In the genomic region with DNA sequence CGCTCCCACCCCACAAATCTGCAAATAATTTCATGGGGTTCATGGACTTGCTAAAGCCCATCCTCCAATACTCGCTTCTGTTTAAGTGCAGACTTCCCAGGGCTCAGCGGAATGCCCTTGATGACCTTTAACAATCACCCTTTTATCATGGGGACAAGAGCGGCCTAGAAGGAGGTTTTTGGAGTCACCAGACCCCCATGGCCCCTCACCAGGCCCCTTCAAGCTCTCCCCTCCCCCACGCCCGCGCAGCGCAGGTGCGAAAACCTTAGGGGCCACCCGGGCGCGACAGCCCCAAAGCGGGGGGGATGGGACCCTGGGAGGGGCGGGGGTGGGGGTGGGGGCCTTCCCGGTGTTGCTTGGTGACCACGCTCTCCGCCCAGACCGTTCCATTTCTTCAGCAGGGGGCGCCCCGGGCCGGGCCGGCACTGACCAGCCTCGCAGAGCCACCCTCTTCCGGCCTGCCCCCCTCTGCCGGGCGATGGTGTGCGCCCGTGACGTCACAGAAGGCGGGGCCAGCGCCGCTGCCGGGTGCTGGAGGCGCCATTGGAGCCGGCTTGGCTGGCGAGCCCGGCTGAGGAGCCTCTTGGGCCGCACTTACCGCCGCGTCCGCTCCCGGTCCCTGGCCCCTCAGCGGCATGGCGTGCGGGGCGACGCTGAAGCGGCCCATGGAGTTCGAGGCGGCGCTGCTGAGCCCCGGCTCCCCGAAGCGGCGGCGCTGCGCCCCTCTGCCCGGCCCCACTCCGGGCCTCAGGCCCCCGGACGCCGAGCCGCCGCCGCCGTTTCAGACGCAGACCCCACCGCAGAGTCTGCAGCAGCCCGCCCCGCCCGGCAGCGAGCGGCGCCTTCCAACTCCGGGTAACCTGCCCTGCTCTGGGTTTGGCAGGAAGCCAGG, we compare ENCODE assay signal across 8 cellular contexts. TPM values are rescaled to one million over a fixed set of nuclear protein-coding genes. Genes with fewer than 3 reads are reported as not detected.
DNase-seq lines count a peak whose midpoint lies in the region; ATAC-seq and TF ChIP-seq lines count a peak whose summit lies in the region.

A gene with protein sequence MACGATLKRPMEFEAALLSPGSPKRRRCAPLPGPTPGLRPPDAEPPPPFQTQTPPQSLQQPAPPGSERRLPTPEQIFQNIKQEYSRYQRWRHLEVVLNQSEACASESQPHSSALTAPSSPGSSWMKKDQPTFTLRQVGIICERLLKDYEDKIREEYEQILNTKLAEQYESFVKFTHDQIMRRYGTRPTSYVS (plus strand): TSS at position 531 of the 892 bp plus-strand sequence. CDS start 105 bp downstream, at position 636.

- H3K36me3 ChIP-seq in kidney epithelial cell (ENCODE audit: control insufficient read depth, insufficient read depth, low read length): no peaks in the 10 kb centered on the region

- TF ChIP-seq CTCF in chondrocyte (IDR thresholded peaks at IDR 0.05): peak; percentile 33
- TF ChIP-seq CTCF in kidney epithelial cell (IDR thresholded peaks at IDR 0.05; ENCODE audit: insufficient read depth, low read length, poor library complexity, severe bottlenecking): no peak

- peak within 1 kb of the TSS; percentile 94 for H3K4me3 ChIP-seq in kidney epithelial cell (ENCODE audit: low read depth, low read length)

- peak within 1 kb of the TSS; percentile 87 for H3K4me3 Mint-ChIP-seq in activated CD4-positive, alpha-beta T cell treated with anti-CD3 and anti-CD28 coated beads for 36 hours
- peak within 1 kb of the TSS; percentile 85 for H3K4me3 Mint-ChIP-seq in chondrocyte (ENCODE audit: unreplicated experiment)

- intact Hi-C loops in activated CD4-positive, alpha-beta T cell treated with anti-CD3 and anti-CD28 coated beads for 36 hours (cut with DNase I, micrococcal nuclease): loop anchor here (1.0 to 10.0 kb wide), 13 partner anchors 12 to 1299 kb away; a partner anchor contains a TSS

- ATAC-seq in HG03439 (IDR thresholded peaks at IDR 0.05; ENCODE audit: unreplicated experiment): peak; percentile 91
- peak; percentile 91 for ATAC-seq in activated CD4-positive, alpha-beta T cell treated with anti-CD3 and anti-CD28 coated beads for 36 hours

- no peaks in the 10 kb centered on the region for H3K27me3 ChIP-seq in kidney epithelial cell (ENCODE audit: control insufficient read depth, insufficient read depth, low read length)

- CTCF ChIA-PET in activated CD4-positive, alpha-beta T cell treated with anti-CD3 and anti-CD28 coated beads for 36 hours (lab: Charles Lee): interaction anchor here (1.1 kb wide), 1 partner anchor 15 kb away, joined by 5 read pairs; no protein-coding TSS in a partner anchor

- peak within 1 kb of the TSS; percentile 88 for H3K27ac Mint-ChIP-seq in activated CD4-positive, alpha-beta T cell treated with anti-CD3 and anti-CD28 coated beads for 36 hours
- H3K27ac Mint-ChIP-seq in chondrocyte (ENCODE audit: unreplicated experiment): peak within 1 kb of the TSS; percentile 88

- POLR2A ChIA-PET in activated CD4-positive, alpha-beta T cell treated with anti-CD3 and anti-CD28 coated beads for 36 hours (lab: Charles Lee): interaction anchor here (1.0 kb wide), 1 partner anchor 41 kb away, joined by 6 read pairs; no protein-coding TSS in a partner anchor

- DNase-seq in Ammon's horn (ENCODE audit: low spot score) (peak; percentile 97), GM19238 (ENCODE audit: insufficient read length, low spot score) (peak; percentile 97), NCI-H510A (lab: John Stamatoyannopoulos, UW) (peak; percentile 100), chondrocyte (ENCODE audit: low spot score) (peak; percentile 99), kidney epithelial cell (ENCODE audit: low read depth) (peak; percentile 70)
- peak; percentile 98 for DNase-seq in activated CD4-positive, alpha-beta T cell treated with anti-CD3 and anti-CD28 coated beads for 36 hours
- peak; percentile 99 for DNase-seq in stimulated activated CD4-positive, alpha-beta T cell treated with anti-CD3 and anti-CD28 coated beads, Interleukin-15, amount 100 ng/mL, for 24 hours

- H3K4me1 Mint-ChIP-seq in activated CD4-positive, alpha-beta T cell treated with anti-CD3 and anti-CD28 coated beads for 36 hours: peaks cover 55% of the 10 kb centered on the region
- peaks cover 58% of the 10 kb centered on the region for H3K4me1 Mint-ChIP-seq in chondrocyte (ENCODE audit: low read depth)

- no peaks in the 10 kb centered on the region for H3K9me3 Mint-ChIP-seq in activated CD4-positive, alpha-beta T cell treated with anti-CD3 and anti-CD28 coated beads for 36 hours (ENCODE audit: low read depth)
- no peaks in the 10 kb centered on the region for H3K9me3 Mint-ChIP-seq in chondrocyte (ENCODE audit: low read depth)

- peaks cover 30% of the 10 kb centered on the region for H3K36me3 Mint-ChIP-seq in activated CD4-positive, alpha-beta T cell treated with anti-CD3 and anti-CD28 coated beads for 36 hours (ENCODE audit: low read depth)
- peaks cover 7% of the 10 kb centered on the region for H3K36me3 Mint-ChIP-seq in chondrocyte (ENCODE audit: low read depth)

- no peaks in the 10 kb centered on the region for H3K27me3 Mint-ChIP-seq in activated CD4-positive, alpha-beta T cell treated with anti-CD3 and anti-CD28 coated beads for 36 hours
- H3K27me3 Mint-ChIP-seq in chondrocyte (ENCODE audit: low read depth): no peaks in the 10 kb centered on the region

RNA-seq across cellular contexts. Expression of the gene that starts here (rescaled TPM):
- total RNA-seq in activated CD4-positive, alpha-beta T cell treated with anti-CD3 and anti-CD28 coated beads for 36 hours: 10 to 100 TPM; 65.7 to 86.0 TPM
- 39.3 to 55.2 TPM (median 51.9 TPM) in 3 replicates for total RNA-seq in chondrocyte
- 62.2 and 65.2 TPM in 2 replicates for total RNA-seq in kidney epithelial cell

Comparison
In these comparisons a context has a peak if more than half of its experiments do, and no peak if none do; other contexts are left out.
1. Peak in every context shown above with its lines: DNase-seq, ATAC-seq and H3K4me3 ChIP-seq.